Comparison of ENCODE assay signal across 8 cellular contexts in genomic region chr6:89351632-89352328, GRCh38. TPM values are rescaled to one million over a fixed set of nuclear protein-coding genes. Genes with fewer than 3 reads are reported as not detected.
DNase-seq lines count a peak whose midpoint lies in the region; ATAC-seq and TF ChIP-seq lines count a peak whose summit lies in the region.

No MANE protein-coding gene starts in this region.

- peak overlapping the region; percentile 97 for H3K9ac ChIP-seq in KMS-11

- H2AFZ ChIP-seq in KMS-11 (ENCODE audit: low read depth), result no peak overlapping the region

- intact Hi-C loops in body of pancreas (cut with DNase I) (no loop called here), lower lobe of right lung (cut with DNase I) (no loop called here), upper lobe of right lung (cut with DNase I) (no loop called here)

- no peaks in the 10 kb centered on the region; the same call in 1 of the 2 replicates for H3K36me3 ChIP-seq in KMS-11 (ENCODE audit: insufficient read depth)
- no peaks in the 10 kb centered on the region for H3K36me3 ChIP-seq in body of pancreas (replicated peaks in 1 of 2; ENCODE audit: insufficient read depth in 1 of 2, low read depth in 2 of 2)
- no peaks in the 10 kb centered on the region for H3K36me3 ChIP-seq in lower lobe of right lung
- H3K36me3 ChIP-seq in upper lobe of right lung, result no peaks in the 10 kb centered on the region

- peaks cover 6% of the 10 kb centered on the region; the same call in 1 of the 2 replicates for H4K20me1 ChIP-seq in KMS-11 (ENCODE audit: insufficient read depth)

- 0% methylated on average over 16 of the region's 16 CpGs for WGBS in body of pancreas, 2 donors

- H3K27me3 ChIP-seq in KMS-11 (ENCODE audit: insufficient read depth, low read depth) (no peaks in the 10 kb centered on the region), body of pancreas (no peaks in the 10 kb centered on the region), lower lobe of right lung (ENCODE audit: low read depth) (no peaks in the 10 kb centered on the region), upper lobe of right lung (no peaks in the 10 kb centered on the region)

- H3K4me3 ChIP-seq in KMS-11 (IDR thresholded peaks at IDR 0.05; ENCODE audit: insufficient read depth, low read depth, low read length) (no peak overlapping the region), body of pancreas (peak overlapping the region; percentile 63 to 99), lower lobe of right lung (peak overlapping the region; percentile 88), upper lobe of right lung (peak overlapping the region; percentile 96)

- H3K4me1 ChIP-seq in KMS-11 (ENCODE audit: low read depth, poor library complexity, severe bottlenecking) (peaks cover 72% of the 10 kb centered on the region), body of pancreas (peaks cover 46% of the 10 kb centered on the region), lower lobe of right lung (peaks cover 54% of the 10 kb centered on the region), upper lobe of right lung (peaks cover 49% of the 10 kb centered on the region)

- H3K79me2 ChIP-seq in KMS-11 (ENCODE audit: insufficient read depth, low read depth), result peaks cover 81% of the 10 kb centered on the region

- peak; percentile 14 for DNase-seq in COR-L47 (lab: John Stamatoyannopoulos, UW)
- DNase-seq in body of pancreas, result no peak
- DNase-seq in lower lobe of right lung, result no peak
- DNase-seq in upper lobe of right lung, result no peak
- no peak for DNase-seq in ecto neural progenitor cell (ENCODE audit: low spot score)
- DNase-seq in EL, result no peak

- H3K9me3 ChIP-seq in body of pancreas (no peaks in the 10 kb centered on the region), lower lobe of right lung (no peaks in the 10 kb centered on the region), upper lobe of right lung (no peaks in the 10 kb centered on the region)

- ATAC-seq in body of pancreas (no peak), lower lobe of right lung (no peak), upper lobe of right lung (no peak), GM18498 (IDR thresholded peaks at IDR 0.05; ENCODE audit: unreplicated experiment) (no peak)

- no peak for TF ChIP-seq POLR2A in body of pancreas (IDR thresholded peaks at IDR 0.05)

- H3K27ac ChIP-seq in KMS-11 (peak overlapping the region; percentile 87), body of pancreas (peak overlapping the region; percentile 98 to 100 (median 98)), lower lobe of right lung (peak overlapping the region; percentile 99), upper lobe of right lung (peak overlapping the region; percentile 99)

- no peak for TF ChIP-seq CTCF in KMS-11 (conservative IDR thresholded peaks at IDR 0.05; ENCODE audit: low read depth, low read length)
- peak in 1 of 7 experiments; percentile 17 for TF ChIP-seq CTCF in body of pancreas (IDR thresholded peaks at IDR 0.05)
- TF ChIP-seq CTCF in lower lobe of right lung (IDR thresholded peaks at IDR 0.05), result no peak
- TF ChIP-seq CTCF in upper lobe of right lung (IDR thresholded peaks at IDR 0.05), result no peak

- peak overlapping the region; percentile 75 for H3K4me2 ChIP-seq in KMS-11

RNA-seq across cellular contexts. Expression of gene UBE2J1, which starts 0.7 kb away (rescaled TPM):
- 10 to 100 TPM; 23.4 to 27.8 TPM for total RNA-seq in body of pancreas
- total RNA-seq in lower lobe of right lung, result 46.9 TPM
- 42.7 TPM for total RNA-seq in upper lobe of right lung

RNA-seq across cellular contexts. Expression of gene GABRR2, which starts 36.7 kb away (rescaled TPM):
- total RNA-seq in body of pancreas (1 to 10 TPM in 1 of 2 donors, under 1 TPM in 1; 0.52 to 1.3 TPM), lower lobe of right lung (1.2 TPM), upper lobe of right lung (1.4 TPM)
